10 cellular contexts compared by ENCODE assay signal in genomic region chr1:230170610-230171009, GRCh38.
A peak's percentile ranks its signal among the peaks of the same experiment; 100 is the strongest.
DNase-seq lines count a peak whose midpoint lies in the region; ATAC-seq, FAIRE-seq and TF ChIP-seq lines count a peak whose summit lies in the region.
"Had no signal": no experiment of that assay in that cellular context is flagged by ENCODE, and none has a peak within 500 bp of the region (broad histone marks: within the 10 kb centered on the region; RNA-seq: fewer than 3 reads in every experiment).

No MANE protein-coding gene starts in this region.

- H3K4me2 ChIP-seq in DND-41 (ENCODE audit: insufficient read depth, low read length) (no peak overlapping the region), astrocyte (ENCODE audit: low read length) (peak overlapping the region; percentile 32)

- H2AFZ ChIP-seq in DND-41 (ENCODE audit: low read depth, low read length) (no peak overlapping the region), astrocyte (ENCODE audit: low read depth, low read length) (no peak overlapping the region)

- H3K4me3 Mint-ChIP-seq in astrocyte (ENCODE audit: unreplicated experiment) (peak overlapping the region; percentile 11), nephron progenitor cell (no peak overlapping the region)

- no peak for ATAC-seq in DND-41 (ENCODE audit: insufficient read depth, low read depth)
- peak; percentile 10 for ATAC-seq in HG02678 (IDR thresholded peaks at IDR 0.05; ENCODE audit: unreplicated experiment)
- ATAC-seq in HG02970 (IDR thresholded peaks at IDR 0.05; ENCODE audit: low FRiP score, unreplicated experiment), result no peak
- ATAC-seq in left cardiac atrium, result no peak

- DNase-seq in DND-41, result no peak
- DNase-seq in astrocyte (ENCODE audit: low read depth), result no peak
- DNase-seq in nephron progenitor cell, result no peak
- DNase-seq in DMS153 (lab: John Stamatoyannopoulos, UW), result no peak
- DNase-seq in DMS79 (lab: John Stamatoyannopoulos, UW), result no peak
- no peak for DNase-seq in left cardiac atrium
- DNase-seq: T-helper 2 cell had no signal

- no peak overlapping the region for H3K9ac ChIP-seq in DND-41 (ENCODE audit: low read depth, low read length)
- H3K9ac ChIP-seq in astrocyte (ENCODE audit: low read length), result peak overlapping the region; percentile 26

- H3K36me3 ChIP-seq in DND-41 (ENCODE audit: insufficient read depth, low read length), result peaks cover 52% of the 10 kb centered on the region
- no peaks in the 10 kb centered on the region for H3K36me3 ChIP-seq in astrocyte (ENCODE audit: insufficient read depth, low read length)

- intact Hi-C loops in left cardiac atrium (cut with DNase I), result no loop called here

- H3K9me3 ChIP-seq in DND-41 (ENCODE audit: insufficient read depth, low read length, severe bottlenecking) (no peaks in the 10 kb centered on the region), astrocyte (ENCODE audit: insufficient read depth, low read depth, low read length) (no peaks in the 10 kb centered on the region)

- H4K20me1 ChIP-seq in DND-41 (ENCODE audit: insufficient read depth, low read length) (peaks cover 96% of the 10 kb centered on the region), astrocyte (ENCODE audit: insufficient read depth, low read length) (peaks cover 77% of the 10 kb centered on the region)

- H3K27me3 Mint-ChIP-seq in astrocyte (ENCODE audit: low read depth, unreplicated experiment) (no peaks in the 10 kb centered on the region), nephron progenitor cell (ENCODE audit: low read depth, poor library complexity) (peaks cover 8% of the 10 kb centered on the region)

- no peaks in the 10 kb centered on the region for H3K27me3 ChIP-seq in DND-41 (ENCODE audit: insufficient read depth, low read length, poor library complexity)
- no peaks in the 10 kb centered on the region for H3K27me3 ChIP-seq in astrocyte (ENCODE audit: insufficient read depth, low read length)

- FAIRE-seq in astrocyte (lab: Jason Lieb, UNC), result no peak

- H3K79me2 ChIP-seq in DND-41 (ENCODE audit: insufficient read depth, low read length) (peaks cover 100% of the 10 kb centered on the region), astrocyte (ENCODE audit: insufficient read depth, low read length) (peaks cover 85% of the 10 kb centered on the region)

- peaks cover 50% of the 10 kb centered on the region for H3K4me1 ChIP-seq in DND-41 (ENCODE audit: insufficient read depth, low read length)
- H3K4me1 ChIP-seq in astrocyte (ENCODE audit: insufficient read depth, low read length), result peaks cover 31% of the 10 kb centered on the region

- H3K4me3 ChIP-seq in DND-41 (ENCODE audit: low read depth in 1 of 2, low read length in 2 of 2) (no peak overlapping the region), astrocyte (ENCODE audit: insufficient read depth, low read depth, low read length) (no peak overlapping the region)
- H3K4me3 ChIP-seq: lung had no signal

- H3K36me3 Mint-ChIP-seq in astrocyte (ENCODE audit: low read depth, unreplicated experiment), result peaks cover 16% of the 10 kb centered on the region
- H3K36me3 Mint-ChIP-seq in nephron progenitor cell (ENCODE audit: low read depth), result peaks cover 10% of the 10 kb centered on the region

- no peaks in the 10 kb centered on the region for H3K9me3 Mint-ChIP-seq in astrocyte (ENCODE audit: unreplicated experiment)
- H3K9me3 Mint-ChIP-seq in nephron progenitor cell, result peaks cover 11% of the 10 kb centered on the region

- H3K4me1 Mint-ChIP-seq in astrocyte (ENCODE audit: low read depth, unreplicated experiment), result peaks cover 71% of the 10 kb centered on the region
- peaks cover 65% of the 10 kb centered on the region for H3K4me1 Mint-ChIP-seq in nephron progenitor cell

- H3K27ac ChIP-seq in DND-41 (ENCODE audit: low read length) (peak overlapping the region; percentile 63; the same call in 1 of the 2 replicates), astrocyte (ENCODE audit: low read depth, low read length) (peak overlapping the region; percentile 77)

- H3K27ac Mint-ChIP-seq in astrocyte (ENCODE audit: unreplicated experiment) (peak overlapping the region; percentile 6), nephron progenitor cell (peak overlapping the region; percentile 53)

- TF ChIP-seq CTCF in DND-41 (IDR thresholded peaks at IDR 0.05; ENCODE audit: borderline replicate concordance, extremely low read depth, low read length, poor library complexity, severe bottlenecking) (no peak), astrocyte (IDR thresholded peaks at IDR 0.05; ENCODE audit: insufficient read depth, low read depth, low read length) (no peak), nephron progenitor cell (IDR thresholded peaks at IDR 0.05) (no peak)
